20 cellular contexts compared by ENCODE assay signal in the genomic region with DNA sequence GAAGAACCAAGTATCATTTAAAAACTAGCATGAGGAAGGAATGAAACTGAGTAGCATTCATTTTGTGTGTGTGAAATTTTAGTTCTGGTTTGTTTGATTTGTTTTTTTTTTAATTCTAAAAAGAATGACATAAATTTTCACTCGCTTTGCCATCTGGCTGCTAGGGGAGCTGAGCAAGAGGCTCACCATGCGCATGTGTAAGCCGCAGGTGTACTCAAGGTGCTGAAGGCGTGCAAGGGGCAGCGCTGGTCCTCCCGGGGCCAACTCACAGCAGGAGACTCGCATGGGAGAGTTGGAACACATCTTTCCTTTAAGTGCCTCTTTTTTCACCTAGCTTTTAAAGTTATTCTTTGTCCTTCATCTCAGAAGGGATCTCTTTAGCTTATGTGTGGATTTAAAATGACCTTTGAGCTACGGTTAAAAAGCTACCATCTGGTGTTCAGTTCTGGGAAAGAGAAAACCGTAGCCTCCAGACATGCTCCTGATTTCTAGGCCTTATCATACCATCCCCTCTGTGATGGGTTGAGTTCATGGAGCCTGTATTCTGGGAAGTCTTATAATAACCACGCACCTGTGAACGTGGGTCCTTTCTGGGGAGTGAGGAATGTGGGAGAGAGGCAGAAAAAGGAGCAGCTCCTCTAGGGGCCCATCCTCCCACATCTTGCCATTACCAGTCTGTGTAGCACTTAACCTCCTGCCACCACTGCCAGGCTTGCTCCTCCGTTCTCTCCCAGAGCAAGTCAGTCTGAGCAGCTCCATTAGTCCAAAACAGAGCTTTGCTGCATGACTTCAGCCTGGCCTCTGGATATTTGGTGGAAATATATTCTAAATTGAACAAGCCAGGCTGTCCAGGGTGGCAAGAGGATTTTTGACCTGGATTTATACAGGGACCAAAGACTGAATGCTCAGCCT.
DNase-seq lines count a peak whose midpoint lies in the region; ATAC-seq, FAIRE-seq and TF ChIP-seq lines count a peak whose summit lies in the region.
"Had no signal": no experiment of that assay in that cellular context is flagged by ENCODE, and none has a peak within 500 bp of the region (broad histone marks: within the 10 kb centered on the region; RNA-seq: fewer than 3 reads in every experiment).

No MANE protein-coding gene starts in this region.

- FAIRE-seq in islet of Langerhans (lab: Jason Lieb, UNC) (peak; percentile 24), GM12892 (lab: Jason Lieb, UNC) (no peak)
- FAIRE-seq: A204.1, GM12878, H1 had no signal

- peaks cover 68% of the 10 kb centered on the region for H3K36me3 Mint-ChIP-seq in stimulated activated memory B cell treated with anti-CD40 and anti-IgM and Interleukin-4, amounts not matched to agents 10 μg/mL and 1 μg/mL and 100 μg/mL, for 72 hours

- ATAC-seq in stimulated activated memory B cell treated with anti-CD40 and anti-IgM and Interleukin-4, amounts not matched to agents 10 μg/mL and 1 μg/mL and 100 μg/mL, for 72 hours: no peak
- ATAC-seq in psoas muscle: no peak

- intact Hi-C loops in psoas muscle (cut with DNase I): no loop called here

- TF ChIP-seq POLR2A in GM12892 (IDR thresholded peaks at IDR 0.05; ENCODE audit: low read depth, low read length): no peak

- no peaks in the 10 kb centered on the region for H3K27me3 ChIP-seq in WERI-Rb-1 (ENCODE audit: insufficient read depth, low read depth, severe bottlenecking)
- H3K27me3 ChIP-seq in psoas muscle (ENCODE audit: insufficient read depth in 3 of 3, low read length in 2 of 3): no peaks in the 10 kb centered on the region
- H3K27me3 ChIP-seq: BE2C had no signal

- H3K27ac ChIP-seq in WERI-Rb-1 (peak overlapping the region; percentile 67), psoas muscle (no peak overlapping the region)

- H3K9me3 Mint-ChIP-seq in stimulated activated memory B cell treated with anti-CD40 and anti-IgM and Interleukin-4, amounts not matched to agents 10 μg/mL and 1 μg/mL and 100 μg/mL, for 72 hours: no peaks in the 10 kb centered on the region

- DNase-seq in NCI-H2171 (lab: John Stamatoyannopoulos, UW) (peak; percentile 59), WERI-Rb-1 (peak; percentile 53), GDM1 (lab: John Stamatoyannopoulos, UW) (no peak), psoas muscle (no peak), NCI-H2107 treated with DMSO at 0.1 percent for 48 hours (lab: John Stamatoyannopoulos, UW; ENCODE audit: unreplicated experiment) (no peak), GM12892 (ENCODE audit: insufficient read length) (no peak)
- DNase-seq: BE2C; CD4-positive, CD25-positive, alpha-beta regulatory T cell; DMS153; KBM-7; NCI-H1105 treated with DMSO at 0.1 percent for 48 hours; NCI-H1694; NCI-H446; NCI-H748 treated with DMSO at 0.1 percent for 48 hours; Right ventricle myocardium superior had no signal

- H3K9me3 ChIP-seq in WERI-Rb-1 (ENCODE audit: severe bottlenecking): no peaks in the 10 kb centered on the region
- H3K9me3 ChIP-seq in psoas muscle: no peaks in the 10 kb centered on the region
- H3K9me3 ChIP-seq: BE2C had no signal

- H3K27me3 Mint-ChIP-seq in stimulated activated memory B cell treated with anti-CD40 and anti-IgM and Interleukin-4, amounts not matched to agents 10 μg/mL and 1 μg/mL and 100 μg/mL, for 72 hours: no peaks in the 10 kb centered on the region
- H3K27me3 Mint-ChIP-seq: CD4-positive, CD25-positive, alpha-beta regulatory T cell had no signal

- H3K4me3 ChIP-seq in WERI-Rb-1 (ENCODE audit: low read depth, low read length): no peak overlapping the region
- no peak overlapping the region for H3K4me3 ChIP-seq in psoas muscle
- H3K4me3 ChIP-seq: GM12878 had no signal

- peaks cover 5% of the 10 kb centered on the region for H3K4me1 ChIP-seq in psoas muscle

- H3K4me1 Mint-ChIP-seq in stimulated activated memory B cell treated with anti-CD40 and anti-IgM and Interleukin-4, amounts not matched to agents 10 μg/mL and 1 μg/mL and 100 μg/mL, for 72 hours: peaks cover 6% of the 10 kb centered on the region

- H3K27ac Mint-ChIP-seq in stimulated activated memory B cell treated with anti-CD40 and anti-IgM and Interleukin-4, amounts not matched to agents 10 μg/mL and 1 μg/mL and 100 μg/mL, for 72 hours: peak overlapping the region; percentile 11

- H3K36me3 ChIP-seq in WERI-Rb-1: peaks cover 26% of the 10 kb centered on the region
- peaks cover 3 to 89% of the 10 kb centered on the region in 2 donors for H3K36me3 ChIP-seq in psoas muscle (ENCODE audit: insufficient read depth in 1 of 2, low read depth in 1 of 2)

- H3K4me3 Mint-ChIP-seq in stimulated activated memory B cell treated with anti-CD40 and anti-IgM and Interleukin-4, amounts not matched to agents 10 μg/mL and 1 μg/mL and 100 μg/mL, for 72 hours: no peak overlapping the region
- H3K4me3 Mint-ChIP-seq: CD4-positive, CD25-positive, alpha-beta regulatory T cell had no signal

- TF ChIP-seq CTCF in WERI-Rb-1 (IDR thresholded peaks at IDR 0.05; ENCODE audit: low read depth, low read length) (no peak), psoas muscle (IDR thresholded peaks at IDR 0.05) (no peak)

- WGBS in psoas muscle, 3 donors: 87 to 92% (median 89%) methylated on average over 12 of the region's 12 CpGs

Comparison
In these comparisons a context has a peak if more than half of its experiments do, and no peak if none do; other contexts are left out.
1. DNase-seq: peak in NCI-H2171 (single experiment) and WERI-Rb-1 (single experiment); none in GDM1 (single experiment), psoas muscle (0 of 2), NCI-H2107 treated with DMSO at 0.1 percent for 48 hours (single experiment) and GM12892 (single experiment).